In genomic region chr1:92975551-92976232, GRCh38 we compare ENCODE assay signal across 10 cellular contexts. TPM values are rescaled to one million over a fixed set of nuclear protein-coding genes. Genes with fewer than 3 reads are reported as not detected.
DNase-seq lines count a peak whose midpoint lies in the region; ATAC-seq lines count a peak whose summit lies in the region.
"Had no signal": no experiment of that assay in that cellular context is flagged by ENCODE, and none has a peak within 500 bp of the region (broad histone marks: within the 10 kb centered on the region; RNA-seq: fewer than 3 reads in every experiment).

No MANE protein-coding gene starts in this region.

- H3K36me3 Mint-ChIP-seq in activated CD4-positive, alpha-beta T cell treated with anti-CD3 and anti-CD28 coated beads for 36 hours (ENCODE audit: low read depth): no peaks in the 10 kb centered on the region

- ATAC-seq in activated CD4-positive, alpha-beta T cell treated with anti-CD3 and anti-CD28 coated beads for 36 hours: peak; percentile 32
- ATAC-seq in HG02623 (IDR thresholded peaks at IDR 0.05; ENCODE audit: unreplicated experiment): peak; percentile 74
- ATAC-seq: A549, body of pancreas had no signal

- peaks cover 2% of the 10 kb centered on the region for H3K9me3 Mint-ChIP-seq in activated CD4-positive, alpha-beta T cell treated with anti-CD3 and anti-CD28 coated beads for 36 hours (ENCODE audit: low read depth)

- peaks cover 69% of the 10 kb centered on the region for H3K4me1 Mint-ChIP-seq in activated CD4-positive, alpha-beta T cell treated with anti-CD3 and anti-CD28 coated beads for 36 hours

- POLR2A ChIA-PET in activated CD4-positive, alpha-beta T cell treated with anti-CD3 and anti-CD28 coated beads for 36 hours (lab: Charles Lee): interaction anchor here (0.7 to 1.6 kb wide), 3 partner anchors 14 to 699 kb away, joined by 3 to 6 read pairs (median 3); no protein-coding TSS in a partner anchor

- H3K27ac Mint-ChIP-seq in activated CD4-positive, alpha-beta T cell treated with anti-CD3 and anti-CD28 coated beads for 36 hours: peak overlapping the region; percentile 35

- intact Hi-C loops in activated CD4-positive, alpha-beta T cell treated with anti-CD3 and anti-CD28 coated beads for 36 hours (cut with DNase I, micrococcal nuclease): loop anchor here in 1 of 2 experiments (2.0 kb wide), 1 partner anchor 67 kb away; no protein-coding TSS in a partner anchor

- CTCF ChIA-PET in activated CD4-positive, alpha-beta T cell treated with anti-CD3 and anti-CD28 coated beads for 36 hours (lab: Charles Lee): interaction anchor here (0.7 to 5.7 kb wide), 10 partner anchors 8 to 117 kb away, joined by 3 to 27 read pairs (median 6); no protein-coding TSS in a partner anchor

- DNase-seq in activated CD4-positive, alpha-beta T cell treated with anti-CD3 and anti-CD28 coated beads for 36 hours: peak; percentile 24
- DNase-seq in activated CD4-positive, alpha-beta T cell treated with anti-CD3 and anti-CD28 coated beads for 48 hours: no peak
- peak; percentile 80 for DNase-seq in NAMALWA (ENCODE audit: low spot score)
- peak; percentile 70 for DNase-seq in pons (ENCODE audit: low spot score)
- DNase-seq in NCI-H1048 (lab: John Stamatoyannopoulos, UW): no peak
- DNase-seq in ureter (ENCODE audit: low spot score): no peak
- no peak for DNase-seq in NCI-H1417 treated with DMSO at 0.1 percent for 48 hours (lab: John Stamatoyannopoulos, UW)

- no peaks in the 10 kb centered on the region for H3K27me3 Mint-ChIP-seq in activated CD4-positive, alpha-beta T cell treated with anti-CD3 and anti-CD28 coated beads for 36 hours

- no peak overlapping the region for H3K4me3 Mint-ChIP-seq in activated CD4-positive, alpha-beta T cell treated with anti-CD3 and anti-CD28 coated beads for 36 hours

RNA-seq across cellular contexts. Expression of gene DIPK1A, which starts 14.4 kb away (rescaled TPM):
- total RNA-seq in activated CD4-positive, alpha-beta T cell treated with anti-CD3 and anti-CD28 coated beads for 36 hours: 1 to 10 TPM; 6.1 to 6.5 TPM
- 8.9 TPM for total RNA-seq in ureter

Comparison
In these comparisons a context has a peak if more than half of its experiments do, and no peak if none do; other contexts are left out.
1. DNase-seq: peak in activated CD4-positive, alpha-beta T cell treated with anti-CD3 and anti-CD28 coated beads for 36 hours (single experiment), NAMALWA (single experiment) and pons (single experiment); none in activated CD4-positive, alpha-beta T cell treated with anti-CD3 and anti-CD28 coated beads for 48 hours (single experiment), NCI-H1048 (single experiment), ureter (single experiment) and NCI-H1417 treated with DMSO at 0.1 percent for 48 hours (single experiment).